8 cellular contexts compared by ENCODE assay signal in the genomic region with DNA sequence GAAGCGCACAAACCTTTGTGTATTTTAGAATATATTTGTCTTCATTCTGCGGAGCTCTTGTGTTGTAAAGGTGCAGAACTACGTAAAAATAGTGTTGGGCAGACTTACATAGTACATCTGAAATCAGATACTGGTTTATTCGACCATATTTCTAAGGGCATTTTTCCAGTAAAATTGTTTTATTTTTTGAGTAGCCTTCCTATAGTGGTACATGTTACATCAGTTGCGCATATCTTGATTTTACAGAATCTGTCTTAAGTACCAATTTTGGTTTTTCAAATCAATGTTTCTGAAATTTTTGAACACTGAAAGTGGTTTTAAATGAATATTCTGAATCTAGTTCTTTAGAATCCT. TPM values are rescaled to one million over a fixed set of nuclear protein-coding genes. Genes with fewer than 3 reads are reported as not detected.
DNase-seq lines count a peak whose midpoint lies in the region; TF ChIP-seq lines count a peak whose summit lies in the region.

No MANE protein-coding gene starts in this region.

- H3K9ac ChIP-seq in muscle layer of colon (ENCODE audit: low read length): peak overlapping the region; percentile 91

- no peaks in the 10 kb centered on the region for H3K9me3 Mint-ChIP-seq in chondrocyte (ENCODE audit: low read depth)

- peaks cover 22% of the 10 kb centered on the region for H3K36me3 Mint-ChIP-seq in chondrocyte (ENCODE audit: low read depth)

- no peaks in the 10 kb centered on the region for H3K9me3 ChIP-seq in muscle layer of colon (ENCODE audit: low read length)

- H3K79me2 ChIP-seq in ACC112 (ENCODE audit: control insufficient read depth, insufficient read depth, low read length, unreplicated experiment): peaks cover 67% of the 10 kb centered on the region

- H3K27me3 Mint-ChIP-seq in chondrocyte (ENCODE audit: low read depth): no peaks in the 10 kb centered on the region

- DNase-seq in Jurkat, Clone E6-1 (ENCODE audit: low read depth, low spot score): no peak
- no peak for DNase-seq in chondrocyte (ENCODE audit: low spot score)
- no peak for DNase-seq in KBM-7
- DNase-seq in ACHN: no peak
- no peak for DNase-seq in AML-193 (lab: John Stamatoyannopoulos, UW)
- no peak for DNase-seq in activated CD4-positive, alpha-beta T cell treated with anti-CD3 and anti-CD28 coated beads, Interleukin-2, amount 50 U/mL, for 48 hours

- H3K27ac ChIP-seq in ACC112 (ENCODE audit: low read depth, low read length) (peak overlapping the region; percentile 85), muscle layer of colon (ENCODE audit: low read depth, low read length) (peak overlapping the region; percentile 98)

- no peak for TF ChIP-seq CTCF in chondrocyte (IDR thresholded peaks at IDR 0.05)

- peaks cover 46% of the 10 kb centered on the region for H3K4me1 Mint-ChIP-seq in chondrocyte (ENCODE audit: low read depth)

- in situ Hi-C loops in KBM-7 (cut with MboI; ENCODE audit: low pct_unique_long_range_greater_than_20kb, low sequenced_read_pairs): no loop called here
- in situ Hi-C loops in ACHN (cut with HindIII; ENCODE audit: low pct_ligation_motif_present, low pct_unique_long_range_greater_than_20kb, low sequenced_read_pairs): no loop called here

- H3K27me3 ChIP-seq in ACC112 (ENCODE audit: insufficient read depth, low read length): no peaks in the 10 kb centered on the region
- no peaks in the 10 kb centered on the region for H3K27me3 ChIP-seq in muscle layer of colon (ENCODE audit: control insufficient read depth in 1 of 2, insufficient read depth in 2 of 2, low read length in 2 of 2)

- H3K27ac Mint-ChIP-seq in chondrocyte (ENCODE audit: unreplicated experiment): peak overlapping the region; percentile 99

- H2AFZ ChIP-seq in ACC112 (ENCODE audit: low read length, unreplicated experiment): no peak overlapping the region

- H3K36me3 ChIP-seq in ACC112 (ENCODE audit: insufficient read depth, low read length) (peaks cover 41% of the 10 kb centered on the region), muscle layer of colon (ENCODE audit: insufficient read depth, low read length) (peaks cover 19% of the 10 kb centered on the region)

- H3K4me1 ChIP-seq in ACC112 (ENCODE audit: control insufficient read depth, insufficient read depth, low read length, unreplicated experiment): peaks cover 37% of the 10 kb centered on the region
- H3K4me1 ChIP-seq in muscle layer of colon (ENCODE audit: insufficient read depth, low read length): peaks cover 39% of the 10 kb centered on the region

- peak overlapping the region; percentile 89 for H3K4me3 Mint-ChIP-seq in chondrocyte (ENCODE audit: unreplicated experiment)

- H3K4me3 ChIP-seq in ACC112 (ENCODE audit: low read depth, low read length): peak overlapping the region; percentile 80
- H3K4me3 ChIP-seq in Jurkat, Clone E6-1 (ENCODE audit: low read length): peak overlapping the region; percentile 77
- H3K4me3 ChIP-seq in muscle layer of colon (ENCODE audit: low read depth in 1 of 2, low read length in 2 of 2): peak overlapping the region; percentile 84 to 95

RNA-seq across cellular contexts. Expression of a gene that starts 15.7 kb away (rescaled TPM):
- 51.1 TPM for polyA plus RNA-seq in Jurkat, Clone E6-1 (2012; ENCODE audit: insufficient read depth, insufficient read length)
- 59.7 to 83.0 TPM (median 61.2 TPM) in 3 replicates for total RNA-seq in chondrocyte
